In genomic region chr1:22830131-22830566, GRCh38 we compare ENCODE assay signal across 20 cellular contexts.
DNase-seq lines count a peak whose midpoint lies in the region; ATAC-seq and TF ChIP-seq lines count a peak whose summit lies in the region.
"Had no signal": no experiment of that assay in that cellular context is flagged by ENCODE, and none has a peak within 500 bp of the region (broad histone marks: within the 10 kb centered on the region; RNA-seq: fewer than 3 reads in every experiment).

No MANE protein-coding gene starts in this region.

- peaks cover 7% of the 10 kb centered on the region for H3K27me3 Mint-ChIP-seq in neural progenitor cell (ENCODE audit: insufficient read depth, low read depth)

- H3K4me3 Mint-ChIP-seq in neural progenitor cell = no peak overlapping the region
- H3K4me3 Mint-ChIP-seq: CD4-positive, alpha-beta T cell; naive thymus-derived CD8-positive, alpha-beta T cell; T-cell had no signal

- H3K9ac ChIP-seq in neuronal stem cell (ENCODE audit: low read depth, low read length, poor library complexity) (peak overlapping the region; percentile 3), neural progenitor cell (no peak overlapping the region)
- H3K9ac ChIP-seq: GM23248 had no signal

- no peak overlapping the region for H2BK15ac ChIP-seq in neuronal stem cell (ENCODE audit: low read length)

- H3K27ac ChIP-seq in neuronal stem cell (replicated peaks; ENCODE audit: low read length) (no peak overlapping the region), neural progenitor cell (no peak overlapping the region)
- H3K27ac ChIP-seq: GM23248, right atrium auricular region, testis, VCaP had no signal

- H3K14ac ChIP-seq in neuronal stem cell (ENCODE audit: low read length) = no peak overlapping the region

- H4K91ac ChIP-seq in neuronal stem cell (ENCODE audit: low read depth, low read length, poor library complexity) = no peak overlapping the region

- no peaks in the 10 kb centered on the region for H3K9me3 ChIP-seq in neuronal stem cell (replicated peaks in 1 of 2; ENCODE audit: control insufficient read depth in 2 of 2, insufficient read depth in 1 of 2, low read depth in 1 of 2, low read length in 2 of 2)
- H3K9me3 ChIP-seq in neural progenitor cell (ENCODE audit: low read depth) = no peaks in the 10 kb centered on the region
- H3K9me3 ChIP-seq: right atrium auricular region, testis had no signal

- H3K4me3 ChIP-seq in neuronal stem cell (ENCODE audit: low read length in 2 of 2) (no peak overlapping the region), neural progenitor cell (no peak overlapping the region)
- H3K4me3 ChIP-seq: GM23248, right atrium auricular region, testis had no signal

- WGBS in neuronal stem cell (ENCODE audit: extremely low coverage in 2 of 2, insufficient read length in 2 of 2, insufficient replicate concordance in 1 of 2), 2 donors = no CpG with 5 or more reads among the region's 6 CpGs

- H3K4me2 ChIP-seq in neuronal stem cell (ENCODE audit: insufficient read depth, low read length, poor library complexity, severe bottlenecking) (no peak overlapping the region), neural progenitor cell (no peak overlapping the region)

- no peak overlapping the region for H3K27ac Mint-ChIP-seq in neural progenitor cell
- H3K27ac Mint-ChIP-seq: CD4-positive, alpha-beta T cell; T-cell had no signal

- H3K27me3 ChIP-seq in neuronal stem cell (ENCODE audit: control insufficient read depth in 3 of 3, insufficient read depth in 3 of 3, low read depth in 1 of 3, low read length in 3 of 3) (peaks cover 0 to 1% (median 0%) of the 10 kb centered on the region in 3 experiments), neural progenitor cell (no peaks in the 10 kb centered on the region)
- H3K27me3 ChIP-seq: right atrium auricular region, testis had no signal

- H3K4ac ChIP-seq in neuronal stem cell (ENCODE audit: low read length) = no peak overlapping the region

- H4K8ac ChIP-seq in neuronal stem cell (ENCODE audit: low read depth, low read length) = no peak overlapping the region

- TF ChIP-seq CTCF in neural progenitor cell (IDR thresholded peaks at IDR 0.05) = no peak

- no peaks in the 10 kb centered on the region for H3K79me2 ChIP-seq in neural progenitor cell (ENCODE audit: low read depth)

- no peak overlapping the region for H2BK120ac ChIP-seq in neuronal stem cell (ENCODE audit: low read depth, low read length)

- H4K20me1 ChIP-seq in neural progenitor cell (ENCODE audit: low read depth) = peaks cover 56% of the 10 kb centered on the region

- peaks cover 51% of the 10 kb centered on the region for H3K4me1 Mint-ChIP-seq in neural progenitor cell
- H3K4me1 Mint-ChIP-seq: naive thymus-derived CD8-positive, alpha-beta T cell; T-cell had no signal

- H2AFZ ChIP-seq in neuronal stem cell (ENCODE audit: low read length) = no peak overlapping the region
- H2AFZ ChIP-seq in neural progenitor cell (replicated peaks) = no peak overlapping the region
- H2AFZ ChIP-seq: GM23248 had no signal

- H2AK5ac ChIP-seq in neuronal stem cell (ENCODE audit: low read depth, low read length) = no peak overlapping the region

- DNase-seq in NCI-H2227 (lab: John Stamatoyannopoulos, UW; ENCODE audit: unreplicated experiment) (peak; percentile 45), NCI-H2227 treated with DMSO at 0.1 percent for 48 hours (lab: John Stamatoyannopoulos, UW) (no peak), neuronal stem cell (ENCODE audit: low spot score) (no peak), retina (no peak), neural progenitor cell (ENCODE audit: low spot score) (no peak), mucosa of gallbladder (ENCODE audit: low spot score) (no peak)
- DNase-seq in activated CD4-positive, alpha-beta T cell treated with anti-CD3 and anti-CD28 coated beads, Interleukin-2, amount 50 U/mL, for 1 hour = no peak
- DNase-seq: activated effector memory CD4-positive, alpha-beta T cell treated with Interleukin-2 at 50 U/mL for 16 hours; aorta; CD4-positive, alpha-beta T cell; DND-41; GM23248; naive thymus-derived CD8-positive, alpha-beta T cell; NCI-H1694; NCI-H526; T-cell; testis had no signal

- H3K36me3 ChIP-seq in neuronal stem cell (replicated peaks in 1 of 2; ENCODE audit: control insufficient read depth in 2 of 2, insufficient read depth in 2 of 2, low read length in 2 of 2) (no peaks in the 10 kb centered on the region), neural progenitor cell (no peaks in the 10 kb centered on the region)
- H3K36me3 ChIP-seq: right atrium auricular region had no signal

- peak; percentile 61 for ATAC-seq in esophagus mucosa
- ATAC-seq: naive thymus-derived CD8-positive, alpha-beta T cell; T-cell had no signal

- peak overlapping the region; percentile 88 for H2BK5ac ChIP-seq in neuronal stem cell (ENCODE audit: low read length)

- H3K4me1 ChIP-seq in neuronal stem cell (ENCODE audit: control insufficient read depth in 2 of 2, insufficient read depth in 1 of 2, low read depth in 1 of 2, low read length in 2 of 2) (peaks cover 17 to 46% of the 10 kb centered on the region in 2 donors), neural progenitor cell (peaks cover 33% of the 10 kb centered on the region)

- H2BK12ac ChIP-seq in neuronal stem cell (ENCODE audit: low read length) = no peak overlapping the region

- no peak overlapping the region for H3K18ac ChIP-seq in neuronal stem cell (ENCODE audit: low read length)

- no peak overlapping the region for H3K23ac ChIP-seq in neuronal stem cell (ENCODE audit: low read depth, low read length, poor library complexity)

- H3K79me1 ChIP-seq in neuronal stem cell (ENCODE audit: low read depth, low read length) = no peaks in the 10 kb centered on the region

- H3K36me3 Mint-ChIP-seq in neural progenitor cell = no peaks in the 10 kb centered on the region
- H3K36me3 Mint-ChIP-seq: naive thymus-derived CD8-positive, alpha-beta T cell; T-cell had no signal

- H3K9me3 Mint-ChIP-seq in neural progenitor cell = no peaks in the 10 kb centered on the region
- H3K9me3 Mint-ChIP-seq: CD4-positive, alpha-beta T cell; naive thymus-derived CD8-positive, alpha-beta T cell; T-cell had no signal

- peaks cover 4% of the 10 kb centered on the region for H3F3A ChIP-seq in neural progenitor cell (ENCODE audit: low read depth)
